Comparison of ENCODE assay signal across 13 cellular contexts in genomic region chr9:124007157-124007460, GRCh38. TPM values are rescaled to one million over a fixed set of nuclear protein-coding genes. Genes with fewer than 3 reads are reported as not detected.
DNase-seq lines count a peak whose midpoint lies in the region; FAIRE-seq and TF ChIP-seq lines count a peak whose summit lies in the region.
"Had no signal": no experiment of that assay in that cellular context is flagged by ENCODE, and none has a peak within 500 bp of the region (broad histone marks: within the 10 kb centered on the region; RNA-seq: fewer than 3 reads in every experiment).

No MANE protein-coding gene starts in this region.

- POLR2A ChIA-PET in PC-9 (lab: Charles Lee; ENCODE audit: unreplicated experiment), result no interaction called here
- POLR2A ChIA-PET in CD8-positive, alpha-beta memory T cell (lab: Charles Lee), result no interaction called here

- H3K4me3 Mint-ChIP-seq in CD8-positive, alpha-beta memory T cell, result no peak overlapping the region

- no peaks in the 10 kb centered on the region for H3K36me3 ChIP-seq in PC-9 (ENCODE audit: low read depth)
- no peaks in the 10 kb centered on the region for H3K36me3 ChIP-seq in neuronal stem cell (replicated peaks in 1 of 2; ENCODE audit: control insufficient read depth in 2 of 2, insufficient read depth in 2 of 2, low read length in 2 of 2)
- no peaks in the 10 kb centered on the region for H3K36me3 ChIP-seq in colonic mucosa
- H3K36me3 ChIP-seq in CD8-positive, alpha-beta memory T cell (ENCODE audit: insufficient read depth, low read length), result no peaks in the 10 kb centered on the region

- H3K4me1 ChIP-seq in PC-9 (replicated peaks; ENCODE audit: insufficient read depth), result peaks cover 32% of the 10 kb centered on the region
- peaks cover 16 to 46% of the 10 kb centered on the region in 2 donors for H3K4me1 ChIP-seq in neuronal stem cell (ENCODE audit: control insufficient read depth in 2 of 2, insufficient read depth in 1 of 2, low read depth in 1 of 2, low read length in 2 of 2)
- peaks cover 7% of the 10 kb centered on the region for H3K4me1 ChIP-seq in colonic mucosa
- H3K4me1 ChIP-seq in CD8-positive, alpha-beta memory T cell (ENCODE audit: insufficient read depth, low read length), result no peaks in the 10 kb centered on the region

- H3K4me1 Mint-ChIP-seq in CD8-positive, alpha-beta memory T cell, result peaks cover 16 to 27% (median 19%) of the 10 kb centered on the region in 3 donors

- no peak overlapping the region for H4K8ac ChIP-seq in neuronal stem cell (ENCODE audit: low read depth, low read length)

- H3K14ac ChIP-seq in neuronal stem cell (ENCODE audit: low read length), result no peak overlapping the region

- H3K9ac ChIP-seq in neuronal stem cell (ENCODE audit: low read depth, low read length, poor library complexity) (no peak overlapping the region), colonic mucosa (ENCODE audit: low read depth in 2 of 2, low read length in 2 of 2) (no peak overlapping the region)
- H3K9ac ChIP-seq: KMS-11 had no signal

- H3K27me3 Mint-ChIP-seq in CD8-positive, alpha-beta memory T cell, result peaks cover 61 to 82% of the 10 kb centered on the region in 2 donors

- peaks cover 9% of the 10 kb centered on the region; the same call in 1 of the 2 replicates for H3F3A ChIP-seq in PC-9 (ENCODE audit: insufficient read depth, low read depth)

- intact Hi-C loops in PC-9 (cut with micrococcal nuclease; ENCODE audit: unreplicated experiment) (no loop called here), colonic mucosa (cut with DNase I) (no loop called here)

- H3K9me3 Mint-ChIP-seq in CD8-positive, alpha-beta memory T cell, result no peaks in the 10 kb centered on the region

- H3K4me2 ChIP-seq in PC-9, result peak overlapping the region; percentile 18; the same call in 1 of the 2 replicates
- H3K4me2 ChIP-seq in neuronal stem cell (ENCODE audit: insufficient read depth, low read length, poor library complexity, severe bottlenecking), result peak overlapping the region; percentile 92
- H3K4me2 ChIP-seq: KMS-11 had no signal

- CTCF ChIA-PET in PC-9 (lab: Charles Lee), result no interaction called here
- CTCF ChIA-PET in CD8-positive, alpha-beta memory T cell (lab: Charles Lee), result no interaction called here

- H2AFZ ChIP-seq in PC-9, result no peak overlapping the region
- H2AFZ ChIP-seq in neuronal stem cell (ENCODE audit: low read length), result no peak overlapping the region

- peaks cover 6% of the 10 kb centered on the region for H3K79me1 ChIP-seq in neuronal stem cell (ENCODE audit: low read depth, low read length)

- H3K27ac ChIP-seq in PC-9 (no peak overlapping the region), cingulate gyrus (ENCODE audit: low read depth, low read length) (peak overlapping the region; percentile 47), neuronal stem cell (replicated peaks; ENCODE audit: low read length) (peak overlapping the region; percentile 51), colonic mucosa (no peak overlapping the region)
- no peak overlapping the region for H3K27ac ChIP-seq in CD8-positive, alpha-beta memory T cell (ENCODE audit: low read depth, low read length)
- H3K27ac ChIP-seq: KMS-11 had no signal

- no peaks in the 10 kb centered on the region for H4K20me1 ChIP-seq in PC-9 (ENCODE audit: insufficient read depth)

- no peak overlapping the region for H3K18ac ChIP-seq in neuronal stem cell (ENCODE audit: low read length)

- H2BK12ac ChIP-seq in neuronal stem cell (ENCODE audit: low read length), result no peak overlapping the region

- TF ChIP-seq POLR2A in H54 (IDR thresholded peaks at IDR 0.05; ENCODE audit: low read depth, low read length), result no peak

- no peak overlapping the region for H2BK5ac ChIP-seq in neuronal stem cell (ENCODE audit: low read length)

- H3K23ac ChIP-seq in neuronal stem cell (ENCODE audit: low read depth, low read length, poor library complexity), result no peak overlapping the region

- H3K4ac ChIP-seq in neuronal stem cell (ENCODE audit: low read length), result no peak overlapping the region

- H3K27me3 ChIP-seq in PC-9 (ENCODE audit: insufficient read depth, low read depth) (peaks cover 3% of the 10 kb centered on the region; the same call in 1 of the 2 replicates), neuronal stem cell (ENCODE audit: control insufficient read depth in 3 of 3, insufficient read depth in 3 of 3, low read depth in 1 of 3, low read length in 3 of 3) (peaks cover 0 to 96% (median 6%) of the 10 kb centered on the region in 3 experiments), colonic mucosa (peaks cover 98% of the 10 kb centered on the region)
- H3K27me3 ChIP-seq in CD8-positive, alpha-beta memory T cell (ENCODE audit: insufficient read depth, low read length, poor library complexity, severe bottlenecking), result peaks cover 55% of the 10 kb centered on the region

- H2BK15ac ChIP-seq in neuronal stem cell (ENCODE audit: low read length), result no peak overlapping the region

- no peaks in the 10 kb centered on the region for H3K79me2 ChIP-seq in PC-9 (ENCODE audit: low read depth)

- H4K91ac ChIP-seq in neuronal stem cell (ENCODE audit: low read depth, low read length, poor library complexity), result no peak overlapping the region

- H3K9me2 ChIP-seq in PC-9 (ENCODE audit: insufficient read depth), result no peaks in the 10 kb centered on the region

- no peak overlapping the region for H3K27ac Mint-ChIP-seq in CD8-positive, alpha-beta memory T cell

- H3K9me3 ChIP-seq in PC-9 (ENCODE audit: insufficient read depth, low read depth) (no peaks in the 10 kb centered on the region), neuronal stem cell (replicated peaks in 1 of 2; ENCODE audit: control insufficient read depth in 2 of 2, insufficient read depth in 1 of 2, low read depth in 1 of 2, low read length in 2 of 2) (peaks cover 0 to 4% of the 10 kb centered on the region in 2 donors), colonic mucosa (no peaks in the 10 kb centered on the region)
- H3K9me3 ChIP-seq in CD8-positive, alpha-beta memory T cell (ENCODE audit: low read length), result no peaks in the 10 kb centered on the region

- no peak overlapping the region for H2BK120ac ChIP-seq in neuronal stem cell (ENCODE audit: low read depth, low read length)

- TF ChIP-seq CTCF in PC-9 (conservative IDR thresholded peaks at IDR 0.05), result no peak
- no peak for TF ChIP-seq CTCF in colonic mucosa (IDR thresholded peaks at IDR 0.05)

- no peak for FAIRE-seq in H54 (lab: Jason Lieb, UNC)

- DNase-seq in H54 (ENCODE audit: insufficient read length, low spot score), result peak; percentile 71
- peak in 1 of 2 experiments; percentile 41 for DNase-seq in PC-9
- peak; percentile 29 for DNase-seq in neuronal stem cell (ENCODE audit: low spot score)
- DNase-seq in colonic mucosa, result no peak
- no peak for DNase-seq in CD8-positive, alpha-beta memory T cell
- no peak for DNase-seq in NCI-H1930 (lab: John Stamatoyannopoulos, UW)
- DNase-seq: DMS153, NCI-H2029 treated with DMSO at 0.1 percent for 48 hours, NCI-H510A treated with DMSO at 0.1 percent for 48 hours, SHP77 treated with DMSO at 0.1 percent for 48 hours had no signal

- no peak overlapping the region for H2AK5ac ChIP-seq in neuronal stem cell (ENCODE audit: low read depth, low read length)

- no TSS peak for BruUV-seq in PC-9 (replicated peaks; lab: Mats Ljungman, UMichigan)

- no peak overlapping the region for H3K4me3 ChIP-seq in PC-9
- H3K4me3 ChIP-seq in neuronal stem cell (ENCODE audit: low read length in 2 of 2), result no peak overlapping the region
- no peak overlapping the region for H3K4me3 ChIP-seq in colonic mucosa
- H3K4me3 ChIP-seq in CD8-positive, alpha-beta memory T cell (ENCODE audit: low read length), result no peak overlapping the region

- H3K36me3 Mint-ChIP-seq in CD8-positive, alpha-beta memory T cell, result no peaks in the 10 kb centered on the region

RNA-seq across cellular contexts. Expression of gene LHX2, which starts 4.5 kb away (rescaled TPM):
- total RNA-seq in PC-9 (2021) (0.90 and 1.4 TPM in 2 replicates), colonic mucosa (under 1 TPM in 1 of 2 donors, not detected in 1; 0.10 TPM)
- polyA plus RNA-seq in neuronal stem cell (2013, experiment 1 of 2), result 373 TPM
- 381 TPM for polyA plus RNA-seq in neuronal stem cell (2013, experiment 2 of 2)
- total RNA-seq in CD8-positive, alpha-beta memory T cell, result not detected
- polyA plus RNA-seq in CD8-positive, alpha-beta memory T cell, result not detected
- polyA plus RNA-seq: AG04450 had no signal

Comparison
In these comparisons a context has a peak if more than half of its experiments do, and no peak if none do; other contexts are left out.
1. DNase-seq: peak in H54 (single experiment) and neuronal stem cell (single experiment); none in colonic mucosa (single experiment), CD8-positive, alpha-beta memory T cell (0 of 5) and NCI-H1930 (0 of 2).
2. H3K27ac ChIP-seq: peak in cingulate gyrus (single experiment) and neuronal stem cell (single experiment); none in PC-9 (single experiment), colonic mucosa (single experiment) and CD8-positive, alpha-beta memory T cell (single experiment).